9 cellular contexts compared by ENCODE assay signal in genomic region chr10:69065406-69066361, GRCh38. TPM values are rescaled to one million over a fixed set of nuclear protein-coding genes. Genes with fewer than 3 reads are reported as not detected.
DNase-seq lines count a peak whose midpoint lies in the region; ATAC-seq and TF ChIP-seq lines count a peak whose summit lies in the region.
"Had no signal": no experiment of that assay in that cellular context is flagged by ENCODE, and none has a peak within 500 bp of the region (broad histone marks: within the 10 kb centered on the region; RNA-seq: fewer than 3 reads in every experiment).

No MANE protein-coding gene starts in this region.

- no peaks in the 10 kb centered on the region for H3K36me3 ChIP-seq in mesendoderm (ENCODE audit: control insufficient read depth, insufficient read depth, low read length)
- H3K36me3 ChIP-seq: ovary had no signal

- no peak overlapping the region for H3K56ac ChIP-seq in mesendoderm (ENCODE audit: low read length)

- H2AK5ac ChIP-seq in mesendoderm (ENCODE audit: low read length) = no peak overlapping the region

- H3K79me1 ChIP-seq in mesendoderm (ENCODE audit: low read length) = no peaks in the 10 kb centered on the region

- H3K4me1 Mint-ChIP-seq in stimulated activated naive CD8-positive, alpha-beta T cell treated with anti-CD3 and anti-CD28 coated beads, Interleukin-15, amount 100 ng/mL, for 72 hours = peaks cover 50% of the 10 kb centered on the region

- H3K9me3 Mint-ChIP-seq in stimulated activated naive CD8-positive, alpha-beta T cell treated with anti-CD3 and anti-CD28 coated beads, Interleukin-15, amount 100 ng/mL, for 72 hours = no peaks in the 10 kb centered on the region

- no peaks in the 10 kb centered on the region for H3K27me3 ChIP-seq in mesendoderm (ENCODE audit: insufficient read depth, low read length, poor library complexity)
- H3K27me3 ChIP-seq: ovary had no signal

- H4K8ac ChIP-seq in mesendoderm (ENCODE audit: low read depth, low read length) = no peak overlapping the region

- H3K4me1 ChIP-seq in mesendoderm (ENCODE audit: control insufficient read depth, low read depth, low read length) = no peaks in the 10 kb centered on the region

- no peak overlapping the region for H3K4ac ChIP-seq in mesendoderm (ENCODE audit: low read depth, low read length)

- no peaks in the 10 kb centered on the region for H3K27me3 Mint-ChIP-seq in stimulated activated naive CD8-positive, alpha-beta T cell treated with anti-CD3 and anti-CD28 coated beads, Interleukin-15, amount 100 ng/mL, for 72 hours

- H3K27ac ChIP-seq in mesendoderm (ENCODE audit: low read depth, low read length) = no peak overlapping the region
- H3K27ac ChIP-seq: ovary had no signal

- peak; percentile 74 for ATAC-seq in HG02885 (IDR thresholded peaks at IDR 0.05; ENCODE audit: poor library complexity, unreplicated experiment)
- ATAC-seq in stimulated activated naive CD8-positive, alpha-beta T cell treated with anti-CD3 and anti-CD28 coated beads, Interleukin-15, amount 100 ng/mL, for 72 hours = peak; percentile 95

- H3K23ac ChIP-seq in mesendoderm (ENCODE audit: low read length) = no peak overlapping the region

- no peak overlapping the region for H2BK120ac ChIP-seq in mesendoderm (ENCODE audit: low read depth, low read length)

- TF ChIP-seq CTCF in fibroblast of villous mesenchyme (IDR thresholded peaks at IDR 0.05; ENCODE audit: insufficient read depth, low read depth, low read length) = no peak

- no peak overlapping the region for H4K5ac ChIP-seq in mesendoderm (ENCODE audit: low read length)

- DNase-seq in NCI-H2171 treated with DMSO at 0.1 percent for 48 hours (lab: John Stamatoyannopoulos, UW) (peak; percentile 1), NCI-H2171 (lab: John Stamatoyannopoulos, UW) (no peak), SKM-1 (lab: John Stamatoyannopoulos, UW; ENCODE audit: unreplicated experiment) (peak; percentile 56), fibroblast of villous mesenchyme (ENCODE audit: low read depth) (peak; percentile 73), mesendoderm (no peak), dedifferentiated amniotic fluid mesenchymal stem cell (ENCODE audit: extremely low spot score) (no peak)
- peak; percentile 39 to 69 for DNase-seq in stimulated activated naive CD8-positive, alpha-beta T cell treated with anti-CD3 and anti-CD28 coated beads, Interleukin-15, amount 100 ng/mL, for 72 hours

- H2BK5ac ChIP-seq in mesendoderm (ENCODE audit: low read length) = no peak overlapping the region

- H3K18ac ChIP-seq in mesendoderm (ENCODE audit: low read length) = no peak overlapping the region

- no peak overlapping the region for H3K4me3 ChIP-seq in fibroblast of villous mesenchyme (ENCODE audit: low read depth, low read length)
- H3K4me3 ChIP-seq in mesendoderm (ENCODE audit: low read length) = no peak overlapping the region
- H3K4me3 ChIP-seq: ovary had no signal

- no peak overlapping the region for H3K4me2 ChIP-seq in mesendoderm (ENCODE audit: low read length)

- H3K9ac ChIP-seq in mesendoderm (ENCODE audit: low read length) = no peak overlapping the region

- H3K79me2 ChIP-seq in mesendoderm (ENCODE audit: control insufficient read depth, insufficient read depth, low read length) = no peaks in the 10 kb centered on the region

- no peak overlapping the region for H2BK15ac ChIP-seq in mesendoderm (replicated peaks; ENCODE audit: low read depth)

- peak overlapping the region; percentile 73 to 77 for H3K4me3 Mint-ChIP-seq in stimulated activated naive CD8-positive, alpha-beta T cell treated with anti-CD3 and anti-CD28 coated beads, Interleukin-15, amount 100 ng/mL, for 72 hours

- WGBS in mesendoderm (ENCODE audit: extremely low coverage, insufficient coverage, low lambda C conversion rate) = no CpG with 5 or more reads among the region's 8 CpGs

- H3K27ac Mint-ChIP-seq in stimulated activated naive CD8-positive, alpha-beta T cell treated with anti-CD3 and anti-CD28 coated beads, Interleukin-15, amount 100 ng/mL, for 72 hours = peak overlapping the region; percentile 92 to 95

RNA-seq across cellular contexts. Expression of gene SRGN, which starts 22.2 kb away (rescaled TPM):
- 112 and 221 TPM in 2 replicates for total RNA-seq in fibroblast of villous mesenchyme
- 0.08 TPM for polyA plus RNA-seq in mesendoderm (2013, experiment 1 of 2)
- polyA plus RNA-seq in mesendoderm (2013, experiment 2 of 2) = 0.06 TPM

RNA-seq across cellular contexts. Expression of gene VPS26A, which starts 58.3 kb away (rescaled TPM):
- total RNA-seq in fibroblast of villous mesenchyme = 24.8 and 38.9 TPM in 2 replicates
- polyA plus RNA-seq in mesendoderm (2013, experiment 1 of 2) = 31.3 TPM
- 30.6 TPM for polyA plus RNA-seq in mesendoderm (2013, experiment 2 of 2)

Comparison
In these comparisons a context has a peak if more than half of its experiments do, and no peak if none do; other contexts are left out.
1. DNase-seq: peak in NCI-H2171 treated with DMSO at 0.1 percent for 48 hours (single experiment), SKM-1 (single experiment), fibroblast of villous mesenchyme (single experiment) and stimulated activated naive CD8-positive, alpha-beta T cell treated with anti-CD3 and anti-CD28 coated beads, Interleukin-15, amount 100 ng/mL, for 72 hours (2 of 2); none in NCI-H2171 (single experiment), mesendoderm (single experiment) and dedifferentiated amniotic fluid mesenchymal stem cell (single experiment).